In genomic region chrX:132737743-132738142, GRCh38 we compare ENCODE assay signal across 9 cellular contexts.
DNase-seq lines count a peak whose midpoint lies in the region; ATAC-seq, FAIRE-seq and TF ChIP-seq lines count a peak whose summit lies in the region.
"Had no signal": no experiment of that assay in that cellular context is flagged by ENCODE, and none has a peak within 500 bp of the region (broad histone marks: within the 10 kb centered on the region; RNA-seq: fewer than 3 reads in every experiment).

No MANE protein-coding gene starts in this region.

- H3K4me1 Mint-ChIP-seq in T-helper 17 cell (peaks cover 2% of the 10 kb centered on the region), HFFc6 (ENCODE audit: low read depth) (no peaks in the 10 kb centered on the region)
- H3K4me1 Mint-ChIP-seq in activated naive CD8-positive, alpha-beta T cell treated with anti-CD3 and anti-CD28 coated beads for 36 hours: peaks cover 15% of the 10 kb centered on the region

- peak; percentile 5 for DNase-seq in GF-D8 (lab: John Stamatoyannopoulos, UW)
- no peak for DNase-seq in T-helper 17 cell
- peak; percentile 46 for DNase-seq in activated naive CD8-positive, alpha-beta T cell treated with anti-CD3 and anti-CD28 coated beads for 36 hours
- DNase-seq in stimulated activated CD4-positive, alpha-beta T cell treated with anti-CD3 and anti-CD28 coated beads, Interleukin-15, amount 100 ng/mL, for 24 hours: peak; percentile 47
- DNase-seq in NCI-H446 (lab: John Stamatoyannopoulos, UW): no peak
- no peak for DNase-seq in HFFc6
- DNase-seq in GM12892 (ENCODE audit: insufficient read length): no peak
- DNase-seq: small intestine had no signal

- H3K27me3 Mint-ChIP-seq in T-helper 17 cell (peaks cover 5% of the 10 kb centered on the region), HFFc6 (ENCODE audit: insufficient read depth) (no peaks in the 10 kb centered on the region; the same call in 1 of the 2 replicates)
- no peaks in the 10 kb centered on the region for H3K27me3 Mint-ChIP-seq in activated naive CD8-positive, alpha-beta T cell treated with anti-CD3 and anti-CD28 coated beads for 36 hours

- H3K36me3 Mint-ChIP-seq in T-helper 17 cell (ENCODE audit: low read depth) (no peaks in the 10 kb centered on the region), HFFc6 (ENCODE audit: low read depth) (no peaks in the 10 kb centered on the region)
- H3K36me3 Mint-ChIP-seq in activated naive CD8-positive, alpha-beta T cell treated with anti-CD3 and anti-CD28 coated beads for 36 hours: no peaks in the 10 kb centered on the region

- no peak for FAIRE-seq in GM12892 (lab: Jason Lieb, UNC)
- FAIRE-seq: small intestine had no signal

- TF ChIP-seq CTCF in HFFc6 (IDR thresholded peaks at IDR 0.05): no peak

- no peaks in the 10 kb centered on the region for H3K9me3 ChIP-seq in T-helper 17 cell (ENCODE audit: control insufficient read depth, low read length, poor library complexity, severe bottlenecking)

- ATAC-seq in T-helper 17 cell (peak; percentile 23), GM21786 (IDR thresholded peaks at IDR 0.05; ENCODE audit: unreplicated experiment) (no peak)

- H3K4me3 Mint-ChIP-seq in T-helper 17 cell: no peak overlapping the region
- no peak overlapping the region for H3K4me3 Mint-ChIP-seq in activated naive CD8-positive, alpha-beta T cell treated with anti-CD3 and anti-CD28 coated beads for 36 hours
- no peak overlapping the region for H3K4me3 Mint-ChIP-seq in HFFc6

- TF ChIP-seq POLR2A in GM12892 (IDR thresholded peaks at IDR 0.05; ENCODE audit: low read depth, low read length): no peak

- H3K9me3 Mint-ChIP-seq in activated naive CD8-positive, alpha-beta T cell treated with anti-CD3 and anti-CD28 coated beads for 36 hours: no peaks in the 10 kb centered on the region
- peaks cover 2% of the 10 kb centered on the region; the same call in 1 of the 2 replicates for H3K9me3 Mint-ChIP-seq in HFFc6

- H3K27ac Mint-ChIP-seq in T-helper 17 cell (no peak overlapping the region), HFFc6 (no peak overlapping the region)
- no peak overlapping the region for H3K27ac Mint-ChIP-seq in activated naive CD8-positive, alpha-beta T cell treated with anti-CD3 and anti-CD28 coated beads for 36 hours

Comparison
In these comparisons a context has a peak if more than half of its experiments do, and no peak if none do; other contexts are left out.
1. DNase-seq: peak in GF-D8 (single experiment), activated naive CD8-positive, alpha-beta T cell treated with anti-CD3 and anti-CD28 coated beads for 36 hours (single experiment) and stimulated activated CD4-positive, alpha-beta T cell treated with anti-CD3 and anti-CD28 coated beads, Interleukin-15, amount 100 ng/mL, for 24 hours (single experiment); none in T-helper 17 cell (0 of 3), NCI-H446 (0 of 2), HFFc6 (single experiment) and GM12892 (single experiment).